Comparison of ENCODE assay signal across 23 cellular contexts in the genomic region with DNA sequence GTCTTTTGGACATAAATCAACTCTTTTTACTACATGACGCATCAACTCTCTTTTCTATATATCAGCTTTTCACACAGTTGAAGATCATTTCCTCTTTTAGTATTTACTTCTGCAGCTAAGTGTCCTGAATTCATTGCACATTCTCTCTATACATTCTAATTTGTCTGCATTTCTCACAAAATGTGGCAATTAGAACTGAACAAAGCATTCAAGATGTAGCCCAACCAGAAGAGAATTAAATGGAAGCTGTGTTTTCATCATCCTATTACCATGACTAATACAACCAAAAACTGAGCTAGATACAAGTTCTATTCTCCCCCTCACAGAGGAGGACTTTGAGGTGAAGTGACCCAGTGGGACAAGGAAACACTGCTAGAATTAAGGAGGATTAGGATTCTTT.
"Had no signal": no experiment of that assay in that cellular context is flagged by ENCODE, and none has a peak within 500 bp of the region (broad histone marks: within the 10 kb centered on the region; RNA-seq: fewer than 3 reads in every experiment).

No MANE protein-coding gene starts in this region.

- H3K4me1 ChIP-seq: prostate gland had no signal

- ATAC-seq: activated CD4-positive, alpha-beta T cell treated with anti-CD3 and anti-CD28 coated beads for 36 hours; activated naive CD4-positive, alpha-beta T cell treated with anti-CD3 and anti-CD28 coated beads, Interleukin-2, amount 50 U/mL, for 72 hours; left colon; lower lobe of right lung had no signal

- H2AFZ ChIP-seq: hepatocyte had no signal

- DNase-seq: activated CD4-positive, alpha-beta T cell treated with anti-CD3 and anti-CD28 coated beads for 36 hours; activated CD4-positive, alpha-beta T cell treated with anti-CD3 and anti-CD28 coated beads, Interleukin-2, amount 50 U/mL, for 48 hours; activated gamma-delta T cell treated with Interleukin-2 at 50 U/mL for 16 hours; activated T-cell treated with anti-CD3 and anti-CD28 coated beads for 4 hours; amniotic stem cell; endodermal cell; foreskin fibroblast; left colon; lower lobe of right lung; nephron progenitor cell; occipital lobe; stimulated activated CD4-positive, alpha-beta T cell treated with anti-CD3 and anti-CD28 coated beads, Interleukin-12 subunit alpha, Interleukin-12 subunit beta, amount 100 ng/mL, for 4 hours; stimulated activated CD4-positive, alpha-beta T cell treated with anti-CD3 and anti-CD28 coated beads, Interleukin-1b, Interleukin-23, amount 100 ng/mL, for 48 hours; stimulated activated CD8-positive, alpha-beta memory T cell treated with anti-CD3 and anti-CD28 coated beads, Interleukin-4, amount 100 ng/mL, for 48 hours; stimulated activated naive CD4-positive, alpha-beta T cell had no signal

- H3K4me3 ChIP-seq: hepatocyte, lower lobe of right lung, prostate gland, right atrium auricular region, tibial nerve had no signal

- FAIRE-seq: colon, islet of Langerhans had no signal

- H3K36me3 ChIP-seq: lower lobe of right lung, prostate gland, right atrium auricular region, tibial nerve had no signal

- H3K4me2 ChIP-seq: hepatocyte had no signal

- H3K27me3 ChIP-seq: hepatocyte, right atrium auricular region, tibial nerve had no signal

- H3K27ac ChIP-seq: epithelial cell of prostate, hepatocyte, lower lobe of right lung, prostate gland, right atrium auricular region had no signal

- H3K9me3 ChIP-seq: lower lobe of right lung, prostate gland, right atrium auricular region, tibial nerve had no signal
